ENCODE assay signal across 17 cellular contexts in genomic region chr7:82373890-82374289, GRCh38.
"Had no signal": no experiment of that assay in that cellular context is flagged by ENCODE, and none has a peak within 500 bp of the region (broad histone marks: within the 10 kb centered on the region; RNA-seq: fewer than 3 reads in every experiment).

No MANE protein-coding gene starts in this region.

- H3K27ac ChIP-seq: brain microvascular endothelial cell, esophagus muscularis mucosa, skin epidermis, tibial artery, vagina had no signal

- H3K36me3 ChIP-seq: brain microvascular endothelial cell, esophagus muscularis mucosa, tibial artery, vagina had no signal

- DNase-seq: activated CD4-positive, alpha-beta T cell treated with anti-CD3 and anti-CD28 coated beads, Interleukin-2, amount 50 U/mL, for 1 hour; activated CD8-positive, alpha-beta memory T cell treated with anti-CD3 and anti-CD28 coated beads for 24 hours; activated gamma-delta T cell treated with Interleukin-2 at 50 U/mL for 16 hours; activated naive CD8-positive, alpha-beta T cell treated with anti-CD3 and anti-CD28 coated beads for 36 hours; amygdala; brain microvascular endothelial cell; mesendoderm; natural killer cell; stimulated activated CD4-positive, alpha-beta T cell treated with anti-CD3 and anti-CD28 coated beads, Interleukin-15, amount 100 ng/mL, for 24 hours; stimulated activated CD4-positive, alpha-beta T cell treated with anti-CD3 and anti-CD28 coated beads, Interleukin-4, amount 100 ng/mL, for 1 hour; stimulated activated naive CD4-positive, alpha-beta T cell; T-helper 9 cell; tibial artery had no signal

- ATAC-seq: activated CD4-positive, CD25-positive, alpha-beta regulatory T cell treated with anti-CD3 and anti-CD28 coated beads, Interleukin-2, amount 50 U/mL, for 24 hours; natural killer cell had no signal

- H3K4me3 ChIP-seq: esophagus muscularis mucosa, skin epidermis, tibial artery, vagina had no signal

- H3K4me1 ChIP-seq: vagina had no signal

- H3K27me3 ChIP-seq: brain microvascular endothelial cell, esophagus muscularis mucosa, tibial artery, vagina had no signal

- H3K9me3 ChIP-seq: esophagus muscularis mucosa, tibial artery, vagina had no signal
